In genomic region chr1:86846166-86846647, GRCh38 we compare ENCODE assay signal across 13 cellular contexts.
DNase-seq lines count a peak whose midpoint lies in the region; ATAC-seq and TF ChIP-seq lines count a peak whose summit lies in the region.
"Had no signal": no experiment of that assay in that cellular context is flagged by ENCODE, and none has a peak within 500 bp of the region (broad histone marks: within the 10 kb centered on the region; RNA-seq: fewer than 3 reads in every experiment).

No MANE protein-coding gene starts in this region.

- H3K9me3 ChIP-seq in HEK293 (ENCODE audit: control insufficient read depth, insufficient read depth, low read depth, low read length) = no peaks in the 10 kb centered on the region
- H3K9me3 ChIP-seq: HAP-1 had no signal

- CTCF ChIA-PET in HEK293 (lab: Yijun Ruan, JAX) = interaction anchor here (0.8 to 1.2 kb wide), 3 partner anchors 29 to 237 kb away, joined by 3 to 5 read pairs (median 4); no protein-coding TSS in a partner anchor

- H3K36me3 ChIP-seq in HEK293 (ENCODE audit: control insufficient read depth in 2 of 2, insufficient read depth in 1 of 2, low read length in 2 of 2) = no peaks in the 10 kb centered on the region
- H3K36me3 ChIP-seq: HAP-1 had no signal

- DNase-seq in AG08396 (ENCODE audit: low spot score) = peak; percentile 34
- DNase-seq in T1000 (lab: John Stamatoyannopoulos, UW) = peak; percentile 20
- peak; percentile 21 for DNase-seq in glomerular visceral epithelial cell (ENCODE audit: extremely low spot score)
- no peak for DNase-seq in stimulated activated CD4-positive, alpha-beta T cell treated with anti-CD3 and anti-CD28 coated beads, Interleukin-4, amount 100 ng/mL, for 1 hour
- DNase-seq in NCI-H510A treated with DMSO at 0.1 percent for 48 hours (lab: John Stamatoyannopoulos, UW) = no peak
- DNase-seq: activated naive CD4-positive, alpha-beta T cell treated with anti-CD3 and anti-CD28 coated beads, Interleukin-2, amount 10 ng/mL, durations not matched to agents 7 days and 5 days; DMS79 treated with DMSO at 0.1 percent for 48 hours; right cardiac atrium had no signal

- ATAC-seq in GM21515 (IDR thresholded peaks at IDR 0.05; ENCODE audit: unreplicated experiment) (no peak), GM18520 (IDR thresholded peaks at IDR 0.05; ENCODE audit: unreplicated experiment) (no peak)
- ATAC-seq: WTC11 had no signal

- POLR2A ChIA-PET in HEK293 (lab: Yijun Ruan, JAX) = interaction anchor here (1.0 kb wide), 1 partner anchor 68 kb away, joined by 5 read pairs; the partner anchor contains the start of genes HS2ST1 and SELENOF

- no peak overlapping the region; the same call in 1 of the 2 replicates for H3K27ac ChIP-seq in HEK293 (ENCODE audit: extremely low read depth, low read depth, low read length)

- H3K4me3 ChIP-seq in HEK293 (ENCODE audit: low read depth, low read length) = no peak overlapping the region
- H3K4me3 ChIP-seq: HAP-1 had no signal

- H3K4me1 ChIP-seq in HEK293 (ENCODE audit: control insufficient read depth, insufficient read depth, low read length) = 0 out of 2 replicates have a peak, but pooled peaks cover 5% of the 10 kb centered on the region
- H3K4me1 ChIP-seq: HAP-1 had no signal

- TF ChIP-seq CTCF in HEK293 (tag by site-specific recombination; IDR thresholded peaks at IDR 0.05) = no peak

TF ChIP-seq in HEK293, 187 proteins besides CTCF, POLR2A, EP300 and RAD21 (continues in another document):
- TF ChIP-seq GLI2 (tag by site-specific recombination; IDR thresholded peaks at IDR 0.05; ENCODE audit: borderline replicate concordance, low read depth) = peak; percentile 12; the same call in 1 of the 2 replicates
- TF ChIP-seq PRDM6 (tag by site-specific recombination; IDR thresholded peaks at IDR 0.05) = peak; percentile 76
- TF ChIP-seq SETDB1 (IDR thresholded peaks at IDR 0.05; ENCODE audit: insufficient read length, low read length) = peak; percentile 10
- peak; percentile 84; the same call in 1 of the 2 replicates for TF ChIP-seq ZNF843 (tag by site-specific recombination; IDR thresholded peaks at IDR 0.05)
- TF ChIP-seq ZNF24 (tag by site-specific recombination; IDR thresholded peaks at IDR 0.05) = peak; percentile 52; the same call in 1 of the 2 replicates
- peak; percentile 43; the same call in 1 of the 2 replicates for TF ChIP-seq ZSCAN16 (tag by site-specific recombination; IDR thresholded peaks at IDR 0.05)
- no peak for TF ChIP-seq KLF10 (tag by site-specific recombination; IDR thresholded peaks at IDR 0.05)
- peak; percentile 68; the same call in 1 of the 2 replicates for TF ChIP-seq OSR2 (tag by site-specific recombination; IDR thresholded peaks at IDR 0.05)
- TF ChIP-seq ZNF202 (tag by site-specific recombination; IDR thresholded peaks at IDR 0.05; ENCODE audit: borderline replicate concordance) = no peak
- TF ChIP-seq FEZF1 (tag by site-specific recombination; IDR thresholded peaks at IDR 0.05) = peak; percentile 67
- TF ChIP-seq PRDM10 (tag by site-specific recombination; IDR thresholded peaks at IDR 0.05) = peak; percentile 66
- TF ChIP-seq ZNF660 (tag by site-specific recombination; IDR thresholded peaks at IDR 0.05) = peak; percentile 54; the same call in 1 of the 2 replicates
- no peak; the same call in 1 of the 2 replicates for TF ChIP-seq SP3 (tag by site-specific recombination; IDR thresholded peaks at IDR 0.05)
- TF ChIP-seq SP7 (tag by site-specific recombination; IDR thresholded peaks at IDR 0.05) = peak; percentile 66
- TF ChIP-seq ZNF558 (tag by site-specific recombination; IDR thresholded peaks at IDR 0.05) = peak; percentile 34; the same call in 1 of the 2 replicates
- peak; percentile 25; the same call in 1 of the 2 replicates for TF ChIP-seq KLF8 (tag by site-specific recombination; IDR thresholded peaks at IDR 0.05)
- no peak for TF ChIP-seq KLF7 (tag by site-specific recombination; IDR thresholded peaks at IDR 0.05; ENCODE audit: borderline replicate concordance)
- no peak for TF ChIP-seq ZNF596 (tag by site-specific recombination; IDR thresholded peaks at IDR 0.05)
- TF ChIP-seq ZNF692 (tag by site-specific recombination; IDR thresholded peaks at IDR 0.05) = peak; percentile 77
- 0 out of 2 replicates have a peak, but pooled peaks have one; percentile 34 for TF ChIP-seq ZNF639 (tag by site-specific recombination; IDR thresholded peaks at IDR 0.05)
- TF ChIP-seq ZNF513 (tag by site-specific recombination; IDR thresholded peaks at IDR 0.05) = peak; percentile 27; the same call in 1 of the 2 replicates
- no peak for TF ChIP-seq ZNF426 (tag by site-specific recombination; IDR thresholded peaks at IDR 0.05)
- no peak for TF ChIP-seq ZNF16 (tag by site-specific recombination; IDR thresholded peaks at IDR 0.05; ENCODE audit: low read depth)
- TF ChIP-seq ZNF184 (tag by site-specific recombination; IDR thresholded peaks at IDR 0.05) = peak; percentile 45; the same call in 1 of the 2 replicates

Comparison
In these comparisons a context has a peak if more than half of its experiments do, and no peak if none do; other contexts are left out.
1. DNase-seq: peak in AG08396 (single experiment), T1000 (single experiment) and glomerular visceral epithelial cell (single experiment); none in stimulated activated CD4-positive, alpha-beta T cell treated with anti-CD3 and anti-CD28 coated beads, Interleukin-4, amount 100 ng/mL, for 1 hour (single experiment) and NCI-H510A treated with DMSO at 0.1 percent for 48 hours (single experiment).